Comparison of ENCODE assay signal across 9 cellular contexts in the genomic region with DNA sequence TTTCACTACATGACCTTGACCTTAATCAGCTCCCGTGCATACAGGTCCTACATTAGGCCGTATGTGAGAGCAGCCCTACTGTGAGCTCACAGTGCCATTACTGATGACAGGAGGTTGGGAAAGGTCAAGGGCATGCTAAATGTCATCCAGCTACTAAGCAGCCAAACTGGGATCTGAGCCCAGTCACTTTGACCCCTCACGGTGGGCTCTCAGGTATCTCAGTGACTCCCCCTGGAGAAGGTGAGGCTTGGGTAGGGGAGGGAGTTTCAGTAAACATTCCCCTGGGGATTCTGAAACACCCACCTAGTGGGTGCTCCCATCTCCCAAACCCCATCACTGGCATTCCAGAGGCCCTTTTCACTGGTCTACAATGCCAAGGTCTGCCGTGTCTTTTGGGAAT.
"Had no signal": no experiment of that assay in that cellular context is flagged by ENCODE, and none has a peak within 500 bp of the region (broad histone marks: within the 10 kb centered on the region; RNA-seq: fewer than 3 reads in every experiment).

No MANE protein-coding gene starts in this region.

- H3K27ac Mint-ChIP-seq: HFFc6 had no signal

- H2AFZ ChIP-seq: GM23248 had no signal

- H3K9ac ChIP-seq: GM23248 had no signal

- H3K9me3 ChIP-seq: HAP-1 had no signal

- H3K4me3 Mint-ChIP-seq: HFFc6 had no signal

- H3K9me3 Mint-ChIP-seq: HFFc6 had no signal

- H3K36me3 ChIP-seq: HAP-1 had no signal

- DNase-seq: GM23248, GOT3, H7, HFFc6, IMR-90 had no signal

- FAIRE-seq: K562 had no signal

- H3K4me1 ChIP-seq: HAP-1 had no signal

- ATAC-seq: HCT116, K562 had no signal

- H3K27ac ChIP-seq: GM23248, HL-60 had no signal

- H3K4me3 ChIP-seq: GM23248, HAP-1, K562 had no signal
